14 cellular contexts compared by ENCODE assay signal in genomic region chr2:164847291-164847690, GRCh38. TPM values are rescaled to one million over a fixed set of nuclear protein-coding genes. Genes with fewer than 3 reads are reported as not detected.
A peak's percentile ranks its signal among the peaks of the same experiment; 100 is the strongest.
DNase-seq lines count a peak whose midpoint lies in the region; ATAC-seq, FAIRE-seq and TF ChIP-seq lines count a peak whose summit lies in the region.
"Had no signal": no experiment of that assay in that cellular context is flagged by ENCODE, and none has a peak within 500 bp of the region (broad histone marks: within the 10 kb centered on the region; RNA-seq: fewer than 3 reads in every experiment).

No MANE protein-coding gene starts in this region.

- CTCF ChIA-PET in PC-9 (lab: Charles Lee) = no interaction called here
- CTCF ChIA-PET in RWPE1 (lab: Yijun Ruan, JAX) = interaction anchor here (0.6 to 1.2 kb wide), 2 partner anchors 66 to 287 kb away, joined by 3 to 6 read pairs; no protein-coding TSS in a partner anchor

- peaks cover 53% of the 10 kb centered on the region for H3K4me1 ChIP-seq in RWPE2 (ENCODE audit: insufficient read depth, poor library complexity, severe bottlenecking)
- H3K4me1 ChIP-seq in hepatocyte (ENCODE audit: insufficient read depth) = peaks cover 32% of the 10 kb centered on the region
- 0 out of 2 replicates have a peak, but pooled peaks cover 10% of the 10 kb centered on the region for H3K4me1 ChIP-seq in PC-9 (replicated peaks; ENCODE audit: insufficient read depth)
- H3K4me1 ChIP-seq: BE2C had no signal

- intact Hi-C loops in PC-9 (cut with micrococcal nuclease; ENCODE audit: unreplicated experiment) = no loop called here

- BruUV-seq in PC-9 (replicated peaks; lab: Mats Ljungman, UMichigan) = no TSS peak

- H3K27ac ChIP-seq in RWPE2 (ENCODE audit: poor library complexity, severe bottlenecking) = peak overlapping the region; percentile 66
- H3K27ac ChIP-seq in hepatocyte = peak overlapping the region; percentile 21
- H3K27ac ChIP-seq in PC-9 = no peak overlapping the region
- no peak overlapping the region for H3K27ac ChIP-seq in RWPE1
- H3K27ac ChIP-seq: A549, C4-2B had no signal

- H4K20me1 ChIP-seq in hepatocyte (ENCODE audit: insufficient read depth, poor library complexity, severe bottlenecking) (no peaks in the 10 kb centered on the region), PC-9 (ENCODE audit: insufficient read depth) (no peaks in the 10 kb centered on the region)

- H3K9me2 ChIP-seq in hepatocyte (replicated peaks; ENCODE audit: insufficient read depth) (no peaks in the 10 kb centered on the region), PC-9 (ENCODE audit: insufficient read depth) (no peaks in the 10 kb centered on the region)

- DNase-seq in RWPE2 (ENCODE audit: low spot score) (no peak), bronchial epithelial cell (ENCODE audit: low read depth) (peak; percentile 67), hepatocyte (ENCODE audit: low spot score) (no peak), PC-9 (no peak), RWPE1 (ENCODE audit: low spot score) (no peak)
- no peak for DNase-seq in activated effector memory CD4-positive, alpha-beta T cell treated with Interleukin-2 at 50 U/mL for 16 hours
- DNase-seq: BE2C; CD4-positive, alpha-beta memory T cell; DND-41; GF-D8 had no signal

- H3K79me2 ChIP-seq in hepatocyte (no peaks in the 10 kb centered on the region), PC-9 (ENCODE audit: low read depth) (no peaks in the 10 kb centered on the region)

- TF ChIP-seq CTCF in RWPE2 (IDR thresholded peaks at IDR 0.05; ENCODE audit: poor library complexity, severe bottlenecking) (no peak), bronchial epithelial cell (IDR thresholded peaks at IDR 0.05; ENCODE audit: insufficient read depth, low read length, severe bottlenecking) (no peak), hepatocyte (IDR thresholded peaks at IDR 0.05; ENCODE audit: poor library complexity) (no peak), PC-9 (conservative IDR thresholded peaks at IDR 0.05) (no peak), RWPE1 (conservative IDR thresholded peaks at IDR 0.05; ENCODE audit: low read depth) (no peak)

- H3K4me2 ChIP-seq in hepatocyte = no peak overlapping the region
- H3K4me2 ChIP-seq in PC-9 = no peak overlapping the region
- H3K4me2 ChIP-seq: A549 had no signal

- H3K4me3 ChIP-seq in RWPE2 (ENCODE audit: severe bottlenecking) (no peak overlapping the region), bronchial epithelial cell (ENCODE audit: low read depth, low read length) (no peak overlapping the region), hepatocyte (no peak overlapping the region), PC-9 (no peak overlapping the region)
- H3K4me3 ChIP-seq: A549 had no signal

- POLR2A ChIA-PET in PC-9 (lab: Charles Lee; ENCODE audit: unreplicated experiment) (no interaction called here), RWPE1 (lab: Yijun Ruan, JAX; ENCODE audit: low non-redundant PET) (no interaction called here)

- ATAC-seq in RWPE2 (ENCODE audit: low read depth) = no peak
- ATAC-seq: A549, HepG2 had no signal

- H3K36me3 ChIP-seq in RWPE2 (ENCODE audit: low read depth) = no peaks in the 10 kb centered on the region
- H3K36me3 ChIP-seq in bronchial epithelial cell (ENCODE audit: control insufficient read depth, insufficient read depth, low read length) = no peaks in the 10 kb centered on the region
- no peaks in the 10 kb centered on the region for H3K36me3 ChIP-seq in hepatocyte (replicated peaks; ENCODE audit: insufficient read depth, low read depth)
- H3K36me3 ChIP-seq in PC-9 (ENCODE audit: low read depth) = no peaks in the 10 kb centered on the region
- H3K36me3 ChIP-seq: BE2C had no signal

- H2AFZ ChIP-seq in hepatocyte (no peak overlapping the region), PC-9 (no peak overlapping the region)

- 78% methylated on average over 4 of the region's 4 CpGs for WGBS in hepatocyte (ENCODE audit: low lambda C conversion rate, missing lambda C conversion rate)

- FAIRE-seq in bronchial epithelial cell (lab: Jason Lieb, UNC) = no peak
- FAIRE-seq: A549, HepG2, HTR-8/SVneo had no signal

- 0 out of 2 replicates have a peak, but pooled peaks cover 6% of the 10 kb centered on the region for H3F3A ChIP-seq in PC-9 (ENCODE audit: insufficient read depth, low read depth)

- H3K9me3 ChIP-seq in RWPE2 (ENCODE audit: severe bottlenecking) (no peaks in the 10 kb centered on the region), hepatocyte (ENCODE audit: low read depth) (no peaks in the 10 kb centered on the region), PC-9 (ENCODE audit: insufficient read depth, low read depth) (no peaks in the 10 kb centered on the region)
- H3K9me3 ChIP-seq: A549, BE2C had no signal

- H3K27me3 ChIP-seq in RWPE2 (ENCODE audit: insufficient read depth, poor library complexity, severe bottlenecking) (no peaks in the 10 kb centered on the region), bronchial epithelial cell (ENCODE audit: control insufficient read depth, insufficient read depth, low read length) (no peaks in the 10 kb centered on the region), hepatocyte (no peaks in the 10 kb centered on the region), PC-9 (ENCODE audit: insufficient read depth, low read depth) (no peaks in the 10 kb centered on the region)
- H3K27me3 ChIP-seq: BE2C had no signal

RNA-seq across cellular contexts. Expression of gene COBLL1, which starts 5.7 kb away (rescaled TPM):
- total RNA-seq in bronchial epithelial cell (10.5 and 18.9 TPM in 2 replicates), hepatocyte (146 TPM in 2 replicates), PC-9 (2021) (6.6 and 8.0 TPM in 2 replicates)
- 87.3 and 108 TPM in 2 replicates for polyA plus RNA-seq in hepatocyte
- total RNA-seq: CD4-positive, alpha-beta memory T cell had no signal

Comparison
In these comparisons a context has a peak if more than half of its experiments do, and no peak if none do; other contexts are left out.
1. H3K27ac ChIP-seq: peak in RWPE2 (single experiment) and hepatocyte (single experiment); none in PC-9 (single experiment) and RWPE1 (single experiment).